28 cellular contexts compared by ENCODE assay signal in genomic region chr7:39132306-39132705, GRCh38.
"Had no signal": no experiment of that assay in that cellular context is flagged by ENCODE, and none has a peak within 500 bp of the region (broad histone marks: within the 10 kb centered on the region; RNA-seq: fewer than 3 reads in every experiment).

No MANE protein-coding gene starts in this region.

- FAIRE-seq: RCC 7860 had no signal

- H3K4me2 ChIP-seq: PC-9 had no signal

- H3K27me3 ChIP-seq: MG63, SJCRH30 had no signal

- H3K27ac Mint-ChIP-seq: T-cell had no signal

- H2AFZ ChIP-seq: PC-9 had no signal

- H3K4me3 ChIP-seq: MG63, PC-9, SJCRH30, SK-N-MC had no signal

- H3K36me3 ChIP-seq: MG63, SJCRH30 had no signal

- H3K4me1 ChIP-seq: SJCRH30 had no signal

- H3K9me3 Mint-ChIP-seq: T-cell had no signal

- ATAC-seq: Panc1, Right ventricle myocardium inferior, SK-N-SH treated with all-trans-retinoic acid at 6 μM for 48 hours, T-cell had no signal

- H3K27ac ChIP-seq: PC-9, RWPE1, SJCRH30, SK-N-MC had no signal

- H3K9me3 ChIP-seq: MG63, SJCRH30 had no signal

- H3K4me3 Mint-ChIP-seq: T-cell had no signal

- H3K36me3 Mint-ChIP-seq: T-cell had no signal

- DNase-seq: Kasumi-1, MG63, NCI-H1092, NCI-H1105, NCI-H1417 treated with DMSO at 0.1 percent for 48 hours, NCI-H1436 treated with DMSO at 0.1 percent for 48 hours, NCI-H1694 treated with DMSO at 0.1 percent for 48 hours, NCI-H187 treated with DMSO at 0.1 percent for 48 hours, NCI-H2029, NCI-H2081, NCI-H2171, NCI-H226, NCI-H446 treated with DMSO at 0.1 percent for 48 hours, NCI-H510A, NCI-H69, NCI-H748 treated with DMSO at 0.1 percent for 48 hours, NCI-H82, PC-9, SHP77, SIG-M5, T-cell had no signal
